ENCODE assay signal across 11 cellular contexts in genomic region chr10:109852718-109853037, GRCh38.
DNase-seq lines count a peak whose midpoint lies in the region; ATAC-seq and TF ChIP-seq lines count a peak whose summit lies in the region.
"Had no signal": no experiment of that assay in that cellular context is flagged by ENCODE, and none has a peak within 500 bp of the region (broad histone marks: within the 10 kb centered on the region; RNA-seq: fewer than 3 reads in every experiment).

No MANE protein-coding gene starts in this region.

- no peaks in the 10 kb centered on the region for H3K4me1 ChIP-seq in colonic mucosa
- H3K4me1 ChIP-seq: uterus had no signal

- no peak overlapping the region for H3K4me3 ChIP-seq in colonic mucosa
- H3K4me3 ChIP-seq: uterus had no signal

- H3K36me3 ChIP-seq in colonic mucosa = no peaks in the 10 kb centered on the region
- H3K36me3 ChIP-seq: uterus had no signal

- no peaks in the 10 kb centered on the region for H3K9me3 ChIP-seq in colonic mucosa
- H3K9me3 ChIP-seq: uterus had no signal

- H3K27ac Mint-ChIP-seq in nephron (no peak overlapping the region), nephron progenitor cell (no peak overlapping the region)

- intact Hi-C loops in colonic mucosa (cut with DNase I) = no loop called here

- H3K4me1 Mint-ChIP-seq in nephron (no peaks in the 10 kb centered on the region), nephron progenitor cell (no peaks in the 10 kb centered on the region)

- H3K36me3 Mint-ChIP-seq in nephron (ENCODE audit: low read depth) = no peaks in the 10 kb centered on the region
- no peaks in the 10 kb centered on the region for H3K36me3 Mint-ChIP-seq in nephron progenitor cell (ENCODE audit: low read depth)
- H3K36me3 Mint-ChIP-seq: naive B cell had no signal

- H3K27me3 Mint-ChIP-seq in nephron (ENCODE audit: low read depth) (no peaks in the 10 kb centered on the region), nephron progenitor cell (ENCODE audit: low read depth, poor library complexity) (peaks cover 21% of the 10 kb centered on the region)

- DNase-seq in DMS153 treated with DMSO at 0.1 percent for 48 hours (lab: John Stamatoyannopoulos, UW; ENCODE audit: unreplicated experiment) = no peak
- DNase-seq in colonic mucosa = no peak
- DNase-seq in nephron progenitor cell = no peak
- no peak for DNase-seq in DMS53 treated with DMSO at 0.1 percent for 48 hours (lab: John Stamatoyannopoulos, UW; ENCODE audit: unreplicated experiment)
- DNase-seq: cortex of kidney had no signal

- ATAC-seq in GM18867 (IDR thresholded peaks at IDR 0.05; ENCODE audit: unreplicated experiment) (peak; percentile 32), GM21619 (IDR thresholded peaks at IDR 0.05; ENCODE audit: unreplicated experiment) (peak; percentile 15), HG03442 (IDR thresholded peaks at IDR 0.05; ENCODE audit: unreplicated experiment) (peak; percentile 17)

- H3K9me3 Mint-ChIP-seq in nephron (no peaks in the 10 kb centered on the region), nephron progenitor cell (no peaks in the 10 kb centered on the region)

- H3K4me3 Mint-ChIP-seq in nephron (no peak overlapping the region), nephron progenitor cell (no peak overlapping the region)

- no peak overlapping the region for H3K9ac ChIP-seq in colonic mucosa (ENCODE audit: low read depth in 2 of 2, low read length in 2 of 2)

- H3K27me3 ChIP-seq in colonic mucosa = no peaks in the 10 kb centered on the region
- H3K27me3 ChIP-seq: uterus had no signal

- TF ChIP-seq CTCF in nephron (IDR thresholded peaks at IDR 0.05; ENCODE audit: unreplicated experiment in 3 of 3) = peak in 2 of 3 experiments; percentile 0 to 39
- TF ChIP-seq CTCF in colonic mucosa (IDR thresholded peaks at IDR 0.05) = no peak
- no peak for TF ChIP-seq CTCF in nephron progenitor cell (IDR thresholded peaks at IDR 0.05)

- H3K27ac ChIP-seq in colonic mucosa = no peak overlapping the region
- H3K27ac ChIP-seq: uterus had no signal

Comparison
In these comparisons a context has a peak if more than half of its experiments do, and no peak if none do; other contexts are left out.
1. CTCF ChIP-seq: peak in nephron (2 of 3); none in colonic mucosa (single experiment) and nephron progenitor cell (single experiment).
2. Peak in every context shown above with its lines, with median percentiles within 50 percentile points of each other: ATAC-seq.